23 cellular contexts compared by ENCODE assay signal in genomic region chr2:102508863-102509262, GRCh38. TPM values are rescaled to one million over a fixed set of nuclear protein-coding genes. Genes with fewer than 3 reads are reported as not detected.
DNase-seq lines count a peak whose midpoint lies in the region; ATAC-seq and TF ChIP-seq lines count a peak whose summit lies in the region.
"Had no signal": no experiment of that assay in that cellular context is flagged by ENCODE, and none has a peak within 500 bp of the region (broad histone marks: within the 10 kb centered on the region; RNA-seq: fewer than 3 reads in every experiment).

No MANE protein-coding gene starts in this region.

- peak overlapping the region; percentile 57 for H3K27ac Mint-ChIP-seq in activated B cell treated with CpG ODN at 0.5 μM for 24 hours
- peak overlapping the region; percentile 64 for H3K27ac Mint-ChIP-seq in memory B cell
- H3K27ac Mint-ChIP-seq: activated naive CD4-positive, alpha-beta T cell treated with anti-CD3 and anti-CD28 coated beads, Interleukin-2, amount 50 U/mL, for 72 hours; naive thymus-derived CD8-positive, alpha-beta T cell; T-helper 2 cell treated with Interferon-gamma antibody and Interleukin-4, amounts not matched to agents 5 μg/mL and 100 μg/mL, for 36 hours; WTC11 had no signal

- DNase-seq in CD1c-positive myeloid dendritic cell (ENCODE audit: extremely low spot score) (peak; percentile 79), NAMALWA (ENCODE audit: low spot score) (peak; percentile 7), activated B cell treated with CpG ODN at 0.5 μM for 24 hours (no peak), memory B cell (ENCODE audit: low spot score in 2 of 2) (no peak), activated gamma-delta T cell treated with Interleukin-2 at 50 U/mL for 16 hours (no peak), head of caudate nucleus (no peak)
- DNase-seq: anterior cingulate cortex; mesenchymal stem cell; naive thymus-derived CD8-positive, alpha-beta T cell; NCI-H146; ovary; stimulated activated naive CD4-positive, alpha-beta T cell had no signal

- POLR2A ChIA-PET in activated B cell treated with CpG ODN at 0.5 μM for 24 hours (lab: Charles Lee) = interaction anchor here (1.0 to 1.4 kb wide), 2 partner anchors 11 to 228 kb away, joined by 3 to 4 read pairs; a partner anchor contains a TSS

- intact Hi-C loops in activated B cell treated with CpG ODN at 0.5 μM for 24 hours (cut with micrococcal nuclease) = no loop called here
- intact Hi-C loops in head of caudate nucleus (cut with DNase I) = no loop called here

- CTCF ChIA-PET in activated B cell treated with CpG ODN at 0.5 μM for 24 hours (lab: Charles Lee) = no interaction called here

- peak overlapping the region; percentile 21 for H3K4me3 Mint-ChIP-seq in activated B cell treated with CpG ODN at 0.5 μM for 24 hours
- no peak overlapping the region for H3K4me3 Mint-ChIP-seq in memory B cell
- H3K4me3 Mint-ChIP-seq: naive thymus-derived CD8-positive, alpha-beta T cell; T-helper 2 cell treated with Interferon-gamma antibody and Interleukin-4, amounts not matched to agents 5 μg/mL and 100 μg/mL, for 36 hours; WTC11 had no signal

- ATAC-seq in activated B cell treated with CpG ODN at 0.5 μM for 24 hours (ENCODE audit: low read depth) (peak; percentile 65), memory B cell (ENCODE audit: low read depth) (peak; percentile 81), GM18858 (IDR thresholded peaks at IDR 0.05; ENCODE audit: unreplicated experiment) (no peak), GM18519 (IDR thresholded peaks at IDR 0.05; ENCODE audit: low FRiP score, unreplicated experiment) (no peak)
- ATAC-seq: naive thymus-derived CD8-positive, alpha-beta T cell; WTC11 had no signal

- peaks cover 4% of the 10 kb centered on the region for H3K9me3 Mint-ChIP-seq in activated B cell treated with CpG ODN at 0.5 μM for 24 hours
- H3K9me3 Mint-ChIP-seq in memory B cell = peaks cover 7% of the 10 kb centered on the region
- H3K9me3 Mint-ChIP-seq: T-helper 2 cell treated with Interferon-gamma antibody and Interleukin-4, amounts not matched to agents 5 μg/mL and 100 μg/mL, for 36 hours had no signal

- TF ChIP-seq CTCF in activated B cell treated with CpG ODN at 0.5 μM for 24 hours (IDR thresholded peaks at IDR 0.05) = no peak

- peaks cover 20% of the 10 kb centered on the region for H3K4me1 Mint-ChIP-seq in activated B cell treated with CpG ODN at 0.5 μM for 24 hours
- peaks cover 9% of the 10 kb centered on the region for H3K4me1 Mint-ChIP-seq in memory B cell

- H3K36me3 Mint-ChIP-seq in activated B cell treated with CpG ODN at 0.5 μM for 24 hours (ENCODE audit: low read depth) = no peaks in the 10 kb centered on the region
- no peaks in the 10 kb centered on the region for H3K36me3 Mint-ChIP-seq in memory B cell
- H3K36me3 Mint-ChIP-seq: naive thymus-derived CD8-positive, alpha-beta T cell; WTC11 had no signal

- peaks cover 9% of the 10 kb centered on the region for H3K27me3 Mint-ChIP-seq in activated B cell treated with CpG ODN at 0.5 μM for 24 hours
- peaks cover 10% of the 10 kb centered on the region for H3K27me3 Mint-ChIP-seq in memory B cell

RNA-seq across cellular contexts. Expression of gene SLC9A4, which starts 35.8 kb away (rescaled TPM):
- 0.05 and 0.11 TPM in 2 replicates for total RNA-seq in activated B cell treated with CpG ODN at 0.5 μM for 24 hours
- total RNA-seq: cardiac septum; Daoy; dermis microvascular lymphatic vessel endothelial cell; naive thymus-derived CD8-positive, alpha-beta T cell; NCI-H460; RPMI7951; smooth muscle cell had no signal

Comparison
In these comparisons a context has a peak if more than half of its experiments do, and no peak if none do; other contexts are left out.
1. DNase-seq: peak in CD1c-positive myeloid dendritic cell (single experiment) and NAMALWA (single experiment); none in activated B cell treated with CpG ODN at 0.5 μM for 24 hours (single experiment), memory B cell (0 of 2), activated gamma-delta T cell treated with Interleukin-2 at 50 U/mL for 16 hours (single experiment) and head of caudate nucleus (0 of 42).
2. ATAC-seq: peak in activated B cell treated with CpG ODN at 0.5 μM for 24 hours (single experiment) and memory B cell (single experiment); none in GM18858 (single experiment) and GM18519 (single experiment).